In genomic region chr10:132600416-132600815, GRCh38 we compare ENCODE assay signal across 23 cellular contexts.
"Had no signal": no experiment of that assay in that cellular context is flagged by ENCODE, and none has a peak within 500 bp of the region (broad histone marks: within the 10 kb centered on the region; RNA-seq: fewer than 3 reads in every experiment).

No MANE protein-coding gene starts in this region.

- FAIRE-seq: HTR-8/SVneo, RCC 7860 had no signal

- H3K27ac ChIP-seq: HL-60, SJSA1, SK-N-MC had no signal

- DNase-seq: Karpas-422, KG1, MG63, NCI-H1092, NCI-H1105 treated with DMSO at 0.1 percent for 48 hours, NCI-H1417 treated with DMSO at 0.1 percent for 48 hours, NCI-H146, NCI-H1694 treated with DMSO at 0.1 percent for 48 hours, NCI-H1930, NCI-H2081, NCI-H2107, NCI-H2227 treated with DMSO at 0.1 percent for 48 hours, NCI-H524, NCI-H526 treated with DMSO at 0.1 percent for 48 hours, NCI-H774, Right ventricle myocardium superior, RPMI8226, SIG-M5 had no signal

- H3K36me3 ChIP-seq: MG63, SJSA1 had no signal

- H3K4me3 ChIP-seq: MG63, SJSA1, SK-N-MC had no signal

- H3K27me3 ChIP-seq: MG63, SJSA1 had no signal
